Comparison of ENCODE assay signal across 11 cellular contexts in the genomic region with DNA sequence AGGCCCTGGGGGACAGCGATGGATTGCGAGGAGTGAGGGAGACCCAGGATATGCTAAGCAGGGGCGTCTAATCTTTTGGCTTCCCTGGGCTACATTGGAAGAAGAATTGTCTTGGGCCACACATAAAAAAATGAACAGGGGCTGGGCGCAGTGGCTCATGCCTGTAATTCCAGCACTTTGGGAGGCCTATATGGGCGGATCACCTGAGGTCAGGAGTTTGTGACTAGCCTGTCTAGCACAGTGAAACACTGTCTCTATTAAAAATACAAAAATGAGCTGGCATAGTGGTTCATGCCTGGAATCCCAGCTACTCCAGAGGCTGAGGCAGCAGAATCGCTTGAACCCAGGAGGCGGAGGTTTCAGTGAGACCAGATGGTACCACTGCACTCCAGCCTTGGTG. TPM values are rescaled to one million over a fixed set of nuclear protein-coding genes. Genes with fewer than 3 reads are reported as not detected.
"Had no signal": no experiment of that assay in that cellular context is flagged by ENCODE, and none has a peak within 500 bp of the region (broad histone marks: within the 10 kb centered on the region; RNA-seq: fewer than 3 reads in every experiment).

No MANE protein-coding gene starts in this region.

- H3K9me3 Mint-ChIP-seq: GM23338 had no signal

- H2AFZ ChIP-seq: GM23248, GM23338 had no signal

- H3K36me3 ChIP-seq: HAP-1 had no signal

- H3K27ac ChIP-seq: GM23248 had no signal

- H3K9me3 ChIP-seq: HAP-1 had no signal

- H3K9ac ChIP-seq: GM23248 had no signal

- ATAC-seq: GM23338, HCT116 had no signal

- H3K27ac Mint-ChIP-seq: GM23338, H9, HFFc6 had no signal

- H3K4me2 ChIP-seq: GM23338 had no signal

- H3K4me3 ChIP-seq: GM23248, GM23338, HAP-1 had no signal

- H3K4me3 Mint-ChIP-seq: GM23338, H9, HFFc6 had no signal

- DNase-seq: GM23248, GOT3, H7, H9, HCEC 1CT, HFFc6 had no signal

- H3K4me1 ChIP-seq: HAP-1 had no signal

RNA-seq across cellular contexts. Expression of gene PRAMEF12, which starts 10.8 kb away (rescaled TPM):
- total RNA-seq: GM23248, GM23338, H1, H4, H7, H9, HFFc6 had no signal
- polyA plus RNA-seq: GM23248, GM23338, H1 had no signal

RNA-seq across cellular contexts. Expression of gene CFAP107, which starts 16.8 kb away (rescaled TPM):
- total RNA-seq: GM23248, H1, H4, H7, H9, HFFc6 had no signal
- polyA plus RNA-seq: GM23248, GM23338 had no signal

RNA-seq across cellular contexts. Expression of gene PRAMEF1, which starts 28.4 kb away (rescaled TPM):
- total RNA-seq: GM23248, GM23338, H1, H4, H7, H9, HFFc6 had no signal
- polyA plus RNA-seq: GM23248, GM23338, H1 had no signal

RNA-seq across cellular contexts. Expression of gene AADACL3, which starts 46.9 kb away (rescaled TPM):
- total RNA-seq: GM23248, H4, HFFc6 had no signal
- polyA plus RNA-seq: GM23248 had no signal
